Comparison of ENCODE assay signal across 19 cellular contexts in the genomic region with DNA sequence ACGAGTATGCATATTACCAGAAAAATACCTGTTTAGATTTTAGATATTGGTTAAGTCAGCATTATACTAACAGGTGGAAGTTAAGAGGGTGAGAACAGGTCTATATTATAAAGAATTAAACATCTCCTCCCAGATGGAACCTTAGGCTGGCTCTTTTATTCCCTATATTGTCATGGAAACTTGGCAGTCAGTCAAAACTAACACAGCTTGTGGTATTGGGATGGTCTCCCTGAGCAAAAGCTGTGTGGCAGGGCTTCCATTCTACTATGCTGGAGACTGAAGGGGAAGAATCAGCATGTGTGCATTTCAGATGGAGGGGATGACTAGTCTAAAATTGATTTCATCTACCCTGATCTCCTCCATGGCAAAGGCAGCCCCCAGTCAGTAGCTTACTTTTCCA.
DNase-seq lines count a peak whose midpoint lies in the region; ATAC-seq and TF ChIP-seq lines count a peak whose summit lies in the region.
"Had no signal": no experiment of that assay in that cellular context is flagged by ENCODE, and none has a peak within 500 bp of the region (broad histone marks: within the 10 kb centered on the region; RNA-seq: fewer than 3 reads in every experiment).

No MANE protein-coding gene starts in this region.

- no peak for TF ChIP-seq CTCF in psoas muscle (IDR thresholded peaks at IDR 0.05)

- DNase-seq in DMS53 (lab: John Stamatoyannopoulos, UW), result peak; percentile 83
- DNase-seq in NCI-H146 (lab: John Stamatoyannopoulos, UW), result peak; percentile 65
- peak; percentile 19 for DNase-seq in NCI-H510A (lab: John Stamatoyannopoulos, UW)
- DNase-seq in dermis blood vessel endothelial cell, result peak; percentile 7
- DNase-seq in stimulated activated CD4-positive, alpha-beta T cell treated with anti-CD3 and anti-CD28 coated beads, Interleukin-4, amount 100 ng/mL, for 4 hours, result no peak
- DNase-seq in activated naive CD4-positive, alpha-beta T cell treated with anti-CD3 and anti-CD28 coated beads, Interleukin-2, amount 50 U/mL, for 16 hours, result no peak
- DNase-seq in psoas muscle, result no peak
- DNase-seq: activated CD4-positive, alpha-beta T cell treated with anti-CD3 and anti-CD28 coated beads, Interleukin-2, amount 50 U/mL, for 48 hours; activated naive CD8-positive, alpha-beta T cell treated with anti-CD3 and anti-CD28 coated beads, Interleukin-2, amount 10 ng/mL, durations not matched to agents 7 days and 5 days; activated T-cell treated with anti-CD3 and anti-CD28 coated beads, Interleukin-2, amount 50 U/mL, for 48 hours; Calu3; H9; occipital lobe; right lobe of liver; stimulated activated CD4-positive, alpha-beta T cell treated with anti-CD3 and anti-CD28 coated beads, Interleukin-2, amount 100 ng/mL, for 48 hours; substantia nigra had no signal

- ATAC-seq in HG03045 (IDR thresholded peaks at IDR 0.05; ENCODE audit: unreplicated experiment) (no peak), psoas muscle (no peak)

- H3K4me3 ChIP-seq in psoas muscle, result no peak overlapping the region
- H3K4me3 ChIP-seq: cardiac muscle cell, right lobe of liver had no signal

- no peaks in the 10 kb centered on the region for H3K36me3 ChIP-seq in psoas muscle (ENCODE audit: insufficient read depth in 1 of 2, low read depth in 1 of 2)
- H3K36me3 ChIP-seq: cardiac muscle cell, right lobe of liver had no signal

- H3K9me3 ChIP-seq in psoas muscle, result peaks cover 10% of the 10 kb centered on the region

- intact Hi-C loops in psoas muscle (cut with DNase I), result no loop called here

- H3K27me3 ChIP-seq in psoas muscle (ENCODE audit: insufficient read depth in 3 of 3, low read length in 2 of 3), result peaks cover 0 to 3% (median 0%) of the 10 kb centered on the region in 3 donors
- H3K27me3 ChIP-seq: cardiac muscle cell, right lobe of liver had no signal

- no peaks in the 10 kb centered on the region for H3K4me1 ChIP-seq in psoas muscle

- 86 to 94% (median 93%) methylated on average over 1 of the region's 1 CpG for WGBS in psoas muscle, 3 donors

- no peak overlapping the region for H3K27ac ChIP-seq in psoas muscle
- H3K27ac ChIP-seq: cardiac muscle cell, RWPE1 had no signal

Comparison
In these comparisons a context has a peak if more than half of its experiments do, and no peak if none do; other contexts are left out.
1. DNase-seq: peak in DMS53 (single experiment), NCI-H146 (single experiment), NCI-H510A (single experiment) and dermis blood vessel endothelial cell (single experiment); none in stimulated activated CD4-positive, alpha-beta T cell treated with anti-CD3 and anti-CD28 coated beads, Interleukin-4, amount 100 ng/mL, for 4 hours (0 of 2), activated naive CD4-positive, alpha-beta T cell treated with anti-CD3 and anti-CD28 coated beads, Interleukin-2, amount 50 U/mL, for 16 hours (single experiment) and psoas muscle (0 of 2).